21 cellular contexts compared by ENCODE assay signal in the genomic region with DNA sequence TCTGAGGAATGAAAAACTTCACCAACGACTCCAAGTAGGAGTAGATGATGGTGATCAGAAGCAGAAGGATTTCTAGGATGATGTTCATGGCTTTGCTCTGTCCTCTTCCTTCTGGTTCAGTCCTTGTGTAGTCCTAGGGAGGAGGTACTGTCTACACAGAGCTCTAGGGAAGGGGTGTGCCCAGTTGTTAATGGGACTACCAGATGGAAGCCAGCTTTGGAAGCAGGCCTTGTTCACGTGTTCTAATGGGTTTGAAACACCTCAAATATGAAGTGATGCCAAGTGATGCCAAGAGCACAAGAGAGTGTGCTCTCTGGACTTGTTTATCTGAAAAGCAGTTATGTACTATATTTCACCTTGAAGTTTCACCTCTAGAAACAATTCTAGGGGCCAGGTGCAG. TPM values are rescaled to one million over a fixed set of nuclear protein-coding genes. Genes with fewer than 3 reads are reported as not detected.
A peak's percentile ranks its signal among the peaks of the same experiment; 100 is the strongest.
DNase-seq lines count a peak whose midpoint lies in the region; FAIRE-seq and TF ChIP-seq lines count a peak whose summit lies in the region.
"Had no signal": no experiment of that assay in that cellular context is flagged by ENCODE, and none has a peak within 500 bp of the region (broad histone marks: within the 10 kb centered on the region; RNA-seq: fewer than 3 reads in every experiment).

A gene with protein sequence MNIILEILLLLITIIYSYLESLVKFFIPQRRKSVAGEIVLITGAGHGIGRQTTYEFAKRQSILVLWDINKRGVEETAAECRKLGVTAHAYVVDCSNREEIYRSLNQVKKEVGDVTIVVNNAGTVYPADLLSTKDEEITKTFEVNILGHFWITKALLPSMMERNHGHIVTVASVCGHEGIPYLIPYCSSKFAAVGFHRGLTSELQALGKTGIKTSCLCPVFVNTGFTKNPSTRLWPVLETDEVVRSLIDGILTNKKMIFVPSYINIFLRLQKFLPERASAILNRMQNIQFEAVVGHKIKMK (minus strand): TSS at position 129 of the 400 bp plus-strand sequence. CDS start 41 bp downstream, at position 88.

- no peak within 1 kb of the TSS for H2AFZ ChIP-seq in neuronal stem cell (ENCODE audit: low read length)

- intact Hi-C loops in Calu3 (cut with micrococcal nuclease; ENCODE audit: unreplicated experiment): no loop called here

- no peaks in the 10 kb centered on the region for H3K4me1 Mint-ChIP-seq in Calu3 (ENCODE audit: low read depth, unreplicated experiment)
- H3K4me1 Mint-ChIP-seq: CD4-positive, alpha-beta memory T cell had no signal

- 0 out of 2 replicates have a peak within 1 kb of the TSS, but pooled peaks have one; percentile 21 for H3K27ac ChIP-seq in SK-N-MC
- H3K27ac ChIP-seq in neuronal stem cell (replicated peaks; ENCODE audit: low read length): no peak within 1 kb of the TSS
- H3K27ac ChIP-seq: SJSA1 had no signal

- no peaks in the 10 kb centered on the region for H3K36me3 Mint-ChIP-seq in Calu3 (ENCODE audit: insufficient read depth, unreplicated experiment)

- no peak within 1 kb of the TSS for H3K4ac ChIP-seq in neuronal stem cell (ENCODE audit: low read length)

- CTCF ChIA-PET in Calu3 (lab: Charles Lee): no interaction called here

- H3K4me2 ChIP-seq in neuronal stem cell (ENCODE audit: insufficient read depth, low read length, poor library complexity, severe bottlenecking): no peak within 1 kb of the TSS

- H3K18ac ChIP-seq in neuronal stem cell (ENCODE audit: low read length): no peak within 1 kb of the TSS

- no peak within 1 kb of the TSS for H2BK15ac ChIP-seq in neuronal stem cell (ENCODE audit: low read length)

- H3K79me1 ChIP-seq in neuronal stem cell (ENCODE audit: low read depth, low read length): no peaks in the 10 kb centered on the region

- no peak within 1 kb of the TSS for H2BK120ac ChIP-seq in neuronal stem cell (ENCODE audit: low read depth, low read length)

- no peak for FAIRE-seq in urothelium cell line (lab: Jason Lieb, UNC)
- FAIRE-seq: D721Med, GM12891, GM18507, H1 had no signal

- no peak within 1 kb of the TSS for H2AK5ac ChIP-seq in neuronal stem cell (ENCODE audit: low read depth, low read length)

- no peaks in the 10 kb centered on the region for H3K9me3 ChIP-seq in SK-N-MC (ENCODE audit: low read depth, low read length)
- no peaks in the 10 kb centered on the region for H3K9me3 ChIP-seq in neuronal stem cell (replicated peaks in 1 of 2; ENCODE audit: control insufficient read depth in 2 of 2, insufficient read depth in 1 of 2, low read depth in 1 of 2, low read length in 2 of 2)
- H3K9me3 ChIP-seq: SJSA1 had no signal

- H3K4me3 ChIP-seq in SK-N-MC (no peak within 1 kb of the TSS), neuronal stem cell (ENCODE audit: low read length in 2 of 2) (no peak within 1 kb of the TSS)
- H3K4me3 ChIP-seq: SJSA1 had no signal

- no peak within 1 kb of the TSS for H3K4me3 Mint-ChIP-seq in Calu3 (ENCODE audit: low read depth, unreplicated experiment)
- H3K4me3 Mint-ChIP-seq: CD4-positive, alpha-beta memory T cell had no signal

- no peak within 1 kb of the TSS for H2BK12ac ChIP-seq in neuronal stem cell (ENCODE audit: low read length)

- no peak within 1 kb of the TSS for H4K91ac ChIP-seq in neuronal stem cell (ENCODE audit: low read depth, low read length, poor library complexity)

- DNase-seq in NCI-H1436 (lab: John Stamatoyannopoulos, UW) (peak; percentile 15), NCI-H1436 treated with DMSO at 0.1 percent for 48 hours (lab: John Stamatoyannopoulos, UW) (no peak), H4 (ENCODE audit: low spot score) (peak; percentile 13), SK-N-MC (ENCODE audit: low read depth, low spot score) (no peak), neuronal stem cell (ENCODE audit: low spot score) (no peak), Calu3 (no peak), kidney glomerular epithelial cell (lab: John Stamatoyannopoulos, UW) (no peak), urothelium cell line (ENCODE audit: low spot score) (no peak)
- DNase-seq: CD4-positive, alpha-beta memory T cell; GF-D8; KG1; PC-3; SW 1271 had no signal

- no peaks in the 10 kb centered on the region for H3K4me1 ChIP-seq in neuronal stem cell (ENCODE audit: control insufficient read depth in 2 of 2, insufficient read depth in 1 of 2, low read depth in 1 of 2, low read length in 2 of 2)
- H3K4me1 ChIP-seq: SJSA1 had no signal

- no peaks in the 10 kb centered on the region for H3K27me3 ChIP-seq in neuronal stem cell (ENCODE audit: control insufficient read depth in 3 of 3, insufficient read depth in 3 of 3, low read depth in 1 of 3, low read length in 3 of 3)
- H3K27me3 ChIP-seq: SJSA1 had no signal

- peak within 1 kb of the TSS; percentile 82 for H3K14ac ChIP-seq in neuronal stem cell (ENCODE audit: low read length)

- no peak within 1 kb of the TSS for H2BK5ac ChIP-seq in neuronal stem cell (ENCODE audit: low read length)

- peak within 1 kb of the TSS; percentile 43 for H4K8ac ChIP-seq in neuronal stem cell (ENCODE audit: low read depth, low read length)

- no TSS peak for BruUV-seq in Calu3 (replicated peaks; lab: Mats Ljungman, UMichigan)

- H3K9ac ChIP-seq in SK-N-MC (ENCODE audit: insufficient read length) (peak within 1 kb of the TSS; percentile 42), neuronal stem cell (ENCODE audit: low read depth, low read length, poor library complexity) (no peak within 1 kb of the TSS)

- TF ChIP-seq CTCF in Calu3 (IDR thresholded peaks at IDR 0.05; ENCODE audit: unreplicated experiment): no peak

- H3K23ac ChIP-seq in neuronal stem cell (ENCODE audit: low read depth, low read length, poor library complexity): no peak within 1 kb of the TSS

- no peaks in the 10 kb centered on the region for H3K36me3 ChIP-seq in SK-N-MC (ENCODE audit: insufficient read depth, low read length)
- no peaks in the 10 kb centered on the region for H3K36me3 ChIP-seq in neuronal stem cell (replicated peaks in 1 of 2; ENCODE audit: control insufficient read depth in 2 of 2, insufficient read depth in 2 of 2, low read length in 2 of 2)
- H3K36me3 ChIP-seq: SJSA1 had no signal

- WGBS in neuronal stem cell (ENCODE audit: extremely low coverage in 2 of 2, insufficient read length in 2 of 2, insufficient replicate concordance in 1 of 2), 2 donors: no CpG with 5 or more reads among the region's 2 CpGs

- no peak within 1 kb of the TSS for H3K27ac Mint-ChIP-seq in Calu3 (ENCODE audit: unreplicated experiment)

- no peaks in the 10 kb centered on the region for H3K27me3 Mint-ChIP-seq in Calu3 (ENCODE audit: unreplicated experiment)
- H3K27me3 Mint-ChIP-seq: CD4-positive, alpha-beta memory T cell had no signal

- no peaks in the 10 kb centered on the region for H3K9me3 Mint-ChIP-seq in Calu3 (ENCODE audit: low read depth, unreplicated experiment)

RNA-seq across cellular contexts. Expression of the gene that starts here (rescaled TPM):
- 4.5 and 7.0 TPM in 2 replicates for total RNA-seq in H4 (2014; rRNA removed; shearing (Covaris generic))
- polyA plus RNA-seq in neuronal stem cell (2013, experiment 1 of 2): 0.68 TPM
- 0.73 TPM for polyA plus RNA-seq in neuronal stem cell (2013, experiment 2 of 2)
- not detected in 2 replicates for total RNA-seq in Calu3 (2022)
- total RNA-seq: A172, Daoy, SJSA1 had no signal
- polyA plus RNA-seq: BJ had no signal

Comparison
In these comparisons a context has a peak if more than half of its experiments do, and no peak if none do; other contexts are left out.
1. DNase-seq: peak in NCI-H1436 (single experiment) and H4 (single experiment); none in NCI-H1436 treated with DMSO at 0.1 percent for 48 hours (single experiment), SK-N-MC (single experiment), neuronal stem cell (single experiment), Calu3 (single experiment), kidney glomerular epithelial cell (single experiment) and urothelium cell line (single experiment).